Comparison of ENCODE assay signal across 21 cellular contexts in genomic region chr4:40665844-40666243, GRCh38.
"Had no signal": no experiment of that assay in that cellular context is flagged by ENCODE, and none has a peak within 500 bp of the region (broad histone marks: within the 10 kb centered on the region; RNA-seq: fewer than 3 reads in every experiment).

No MANE protein-coding gene starts in this region.

- DNase-seq: KBM-7; MG63; NCI-H1092; NCI-H1105 treated with DMSO at 0.1 percent for 48 hours; NCI-H1417 treated with DMSO at 0.1 percent for 48 hours; NCI-H146; NCI-H1694 treated with DMSO at 0.1 percent for 48 hours; NCI-H1930; NCI-H2081; NCI-H2107; NCI-H2171 treated with DMSO at 0.1 percent for 48 hours; NCI-H345; NCI-H446 treated with DMSO at 0.1 percent for 48 hours; NCI-H510A treated with DMSO at 0.1 percent for 48 hours; NCI-H526; NK-92 treated with Interleukin-12 subunit alpha and Interleukin-12 subunit beta, amount 100 ng/mL, for 24 hours; PC-3; SHP77; SK-N-SH; SW 1271; T-cell had no signal
